Comparison of ENCODE assay signal across 8 cellular contexts in the genomic region with DNA sequence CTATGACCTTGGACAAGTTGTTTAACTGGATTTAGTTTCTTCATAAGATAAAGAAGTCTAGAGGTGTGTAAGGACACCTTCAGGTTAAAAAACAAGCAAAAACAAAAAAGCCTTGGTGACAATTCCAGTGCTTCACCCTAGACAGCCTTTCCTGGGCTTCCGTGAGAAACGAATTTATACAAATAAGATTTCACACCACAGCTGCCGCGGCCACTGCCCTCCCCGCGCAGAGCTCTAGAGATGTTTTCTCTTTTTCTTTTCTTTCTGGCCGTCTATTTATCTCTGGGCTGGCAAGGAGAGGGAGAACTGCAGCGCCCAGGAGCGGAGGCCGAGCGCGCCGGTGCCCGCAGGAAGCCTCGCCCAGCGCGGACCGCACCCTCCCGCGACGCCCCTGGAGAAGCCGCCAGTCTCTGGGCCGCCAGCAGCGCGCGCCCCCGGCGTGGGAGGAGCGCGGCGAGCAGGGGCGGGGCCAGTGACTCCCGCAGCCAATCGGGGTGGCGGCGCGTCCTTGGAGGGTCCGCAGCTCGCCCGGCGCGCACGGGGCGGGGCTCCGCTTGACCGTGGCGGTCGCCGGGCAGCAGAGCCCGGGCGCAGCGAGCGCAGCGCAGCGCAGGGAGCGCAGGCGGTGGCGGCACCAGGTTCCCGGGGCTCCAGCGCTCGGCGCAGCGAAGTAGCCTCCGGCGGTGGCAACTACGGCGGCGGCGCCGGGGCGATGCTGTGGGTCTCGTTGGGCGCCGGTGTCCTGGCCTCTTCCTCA.
DNase-seq lines count a peak whose midpoint lies in the region; ATAC-seq and TF ChIP-seq lines count a peak whose summit lies in the region.

No MANE protein-coding gene starts in this region.

- H4K8ac ChIP-seq in trophoblast cell (ENCODE audit: low read depth, low read length) = no peak overlapping the region

- H3K9ac ChIP-seq in trophoblast cell (ENCODE audit: low read length) = peak overlapping the region; percentile 73

- H3K4me1 Mint-ChIP-seq in HFFc6 (ENCODE audit: low read depth) = no peaks in the 10 kb centered on the region
- peaks cover 7% of the 10 kb centered on the region for H3K4me1 Mint-ChIP-seq in activated naive CD8-positive, alpha-beta T cell treated with anti-CD3 and anti-CD28 coated beads, Interleukin-2, amount 50 U/mL, for 24 hours

- no peaks in the 10 kb centered on the region for H3K79me2 ChIP-seq in trophoblast cell (ENCODE audit: control insufficient read depth, insufficient read depth, low read length, poor library complexity)

- H4K91ac ChIP-seq in trophoblast cell (ENCODE audit: low read depth, low read length) = no peak overlapping the region

- H3K14ac ChIP-seq in trophoblast cell (ENCODE audit: low read length) = no peak overlapping the region

- H2AFZ ChIP-seq in trophoblast cell (ENCODE audit: insufficient read depth, low read length, poor library complexity) = peak overlapping the region; percentile 56

- H3K36me3 ChIP-seq in heart right ventricle = no peaks in the 10 kb centered on the region
- H3K36me3 ChIP-seq in trophoblast cell (ENCODE audit: control insufficient read depth in 1 of 2, insufficient read depth in 2 of 2, low read length in 2 of 2) = no peaks in the 10 kb centered on the region
- no peaks in the 10 kb centered on the region for H3K36me3 ChIP-seq in tibial nerve

- H3K27me3 ChIP-seq in heart right ventricle (peaks cover 0 to 6% (median 0%) of the 10 kb centered on the region in 7 donors), trophoblast cell (ENCODE audit: insufficient read depth, low read length) (peaks cover 3% of the 10 kb centered on the region), tibial nerve (no peaks in the 10 kb centered on the region)

- peaks cover 26% of the 10 kb centered on the region for H3K27me3 Mint-ChIP-seq in HFFc6 (ENCODE audit: insufficient read depth)
- peaks cover 25% of the 10 kb centered on the region for H3K27me3 Mint-ChIP-seq in activated naive CD8-positive, alpha-beta T cell treated with anti-CD3 and anti-CD28 coated beads, Interleukin-2, amount 50 U/mL, for 24 hours

- no peak overlapping the region for H2BK120ac ChIP-seq in trophoblast cell (ENCODE audit: insufficient read depth, low read length, poor library complexity)

- TF ChIP-seq CTCF in HFFc6 (IDR thresholded peaks at IDR 0.05) (no peak), heart right ventricle (IDR thresholded peaks at IDR 0.05) (no peak), tibial nerve (IDR thresholded peaks at IDR 0.05) (peak in 1 of 5 experiments; percentile 13)

- no peaks in the 10 kb centered on the region for H3K36me3 Mint-ChIP-seq in HFFc6 (ENCODE audit: low read depth)
- H3K36me3 Mint-ChIP-seq in activated naive CD8-positive, alpha-beta T cell treated with anti-CD3 and anti-CD28 coated beads, Interleukin-2, amount 50 U/mL, for 24 hours (ENCODE audit: low read depth) = no peaks in the 10 kb centered on the region

- TF ChIP-seq EP300 in tibial nerve (IDR thresholded peaks at IDR 0.05) = no peak

- H3K4me3 ChIP-seq in heart right ventricle = peak overlapping the region; percentile 61 to 92 (median 82)
- H3K4me3 ChIP-seq in trophoblast cell (ENCODE audit: low read depth, low read length) = peak overlapping the region; percentile 84
- peak overlapping the region; percentile 73 to 87 (median 82) for H3K4me3 ChIP-seq in tibial nerve

- no peak overlapping the region for H3K18ac ChIP-seq in trophoblast cell (ENCODE audit: low read length)

- H4K12ac ChIP-seq in trophoblast cell (ENCODE audit: low read depth, low read length) = no peak overlapping the region

- H3K9me3 Mint-ChIP-seq in HFFc6 = no peaks in the 10 kb centered on the region
- no peaks in the 10 kb centered on the region for H3K9me3 Mint-ChIP-seq in activated naive CD8-positive, alpha-beta T cell treated with anti-CD3 and anti-CD28 coated beads, Interleukin-2, amount 50 U/mL, for 24 hours

- peaks cover 0 to 42% (median 30%) of the 10 kb centered on the region in 9 donors for H3K4me1 ChIP-seq in heart right ventricle
- H3K4me1 ChIP-seq in trophoblast cell (ENCODE audit: control insufficient read depth in 1 of 2, insufficient read depth in 2 of 2, low read length in 2 of 2) = peaks cover 2 to 4% of the 10 kb centered on the region in 2 experiments
- peaks cover 0 to 23% (median 5%) of the 10 kb centered on the region in 4 donors for H3K4me1 ChIP-seq in tibial nerve

- H3K4ac ChIP-seq in trophoblast cell (ENCODE audit: low read depth, low read length) = no peak overlapping the region

- TF ChIP-seq POLR2A in tibial nerve (IDR thresholded peaks at IDR 0.05) = peak in 1 of 2 donors; percentile 58

- H3K23ac ChIP-seq in trophoblast cell (ENCODE audit: low read length) = no peak overlapping the region

- no peak overlapping the region for H3K27ac Mint-ChIP-seq in HFFc6
- no peak overlapping the region for H3K27ac Mint-ChIP-seq in activated naive CD8-positive, alpha-beta T cell treated with anti-CD3 and anti-CD28 coated beads, Interleukin-2, amount 50 U/mL, for 24 hours

- H3K27ac ChIP-seq in heart right ventricle (peak overlapping the region; percentile 73 to 93 (median 88)), trophoblast cell (ENCODE audit: low read depth, low read length) (no peak overlapping the region), tibial nerve (peak overlapping the region; percentile 62 to 85 (median 79))

- intact Hi-C loops in heart right ventricle (cut with DNase I) = loop anchor here in 7 of 10 donors (5.0 to 10.0 kb wide), 6 partner anchors 36 to 158 kb away; no protein-coding TSS in a partner anchor

- H2BK5ac ChIP-seq in trophoblast cell (ENCODE audit: low read depth, low read length, poor library complexity) = no peak overlapping the region

- peak; percentile 96 for ATAC-seq in activated naive CD8-positive, alpha-beta T cell treated with anti-CD3 and anti-CD28 coated beads, Interleukin-2, amount 50 U/mL, for 24 hours
- ATAC-seq in heart right ventricle = peak; percentile 96 to 99 (median 98)

- H3K4me3 Mint-ChIP-seq in HFFc6 = peak overlapping the region; percentile 87
- peak overlapping the region; percentile 64 for H3K4me3 Mint-ChIP-seq in activated naive CD8-positive, alpha-beta T cell treated with anti-CD3 and anti-CD28 coated beads, Interleukin-2, amount 50 U/mL, for 24 hours

- no peaks in the 10 kb centered on the region for H3K79me1 ChIP-seq in trophoblast cell (ENCODE audit: low read length)

- H2AK5ac ChIP-seq in trophoblast cell (ENCODE audit: low read length) = no peak overlapping the region

- WGBS in heart right ventricle, 2 donors = 0 to 1% methylated on average over 74 of the region's 74 CpGs
- WGBS in trophoblast cell (ENCODE audit: extremely low coverage, insufficient coverage, insufficient read length) = no CpG with 5 or more reads among the region's 74 CpGs
- 1% methylated on average over 47 to 71 of the region's 74 CpGs for WGBS in tibial nerve, 2 donors

- peak overlapping the region; percentile 100 for H3K4me2 ChIP-seq in trophoblast cell (ENCODE audit: low read length)

- H3K9me3 ChIP-seq in heart right ventricle (no peaks in the 10 kb centered on the region), trophoblast cell (ENCODE audit: insufficient read depth, low read depth, low read length) (no peaks in the 10 kb centered on the region), tibial nerve (no peaks in the 10 kb centered on the region)

- H2BK12ac ChIP-seq in trophoblast cell (ENCODE audit: low read length) = no peak overlapping the region

- DNase-seq in GM04504 (ENCODE audit: low read depth) = peak; percentile 68
- peak; percentile 42 for DNase-seq in HFFc6
- peak; percentile 75 for DNase-seq in MV-4-11 (lab: John Stamatoyannopoulos, UW)
- peak; percentile 37 for DNase-seq in SKM-1 (lab: John Stamatoyannopoulos, UW; ENCODE audit: unreplicated experiment)
- peak; percentile 76 for DNase-seq in activated naive CD8-positive, alpha-beta T cell treated with anti-CD3 and anti-CD28 coated beads, Interleukin-2, amount 50 U/mL, for 24 hours
- DNase-seq in heart right ventricle = peak; percentile 92 to 95
- peak; percentile 50 to 81 for DNase-seq in trophoblast cell
- DNase-seq in tibial nerve (ENCODE audit: low spot score in 2 of 2) = peak; percentile 63 to 74

Comparison
In these comparisons a context has a peak if more than half of its experiments do, and no peak if none do; other contexts are left out.
1. DNase-seq: peak in every context shown above with its lines; median percentile 94 in heart right ventricle; 76 in activated naive CD8-positive, alpha-beta T cell treated with anti-CD3 and anti-CD28 coated beads, Interleukin-2, amount 50 U/mL, for 24 hours; 75 in MV-4-11; 68 in tibial nerve; 68 in GM04504; 66 in trophoblast cell; 42 in HFFc6; 37 in SKM-1.